8 cellular contexts compared by ENCODE assay signal in the genomic region with DNA sequence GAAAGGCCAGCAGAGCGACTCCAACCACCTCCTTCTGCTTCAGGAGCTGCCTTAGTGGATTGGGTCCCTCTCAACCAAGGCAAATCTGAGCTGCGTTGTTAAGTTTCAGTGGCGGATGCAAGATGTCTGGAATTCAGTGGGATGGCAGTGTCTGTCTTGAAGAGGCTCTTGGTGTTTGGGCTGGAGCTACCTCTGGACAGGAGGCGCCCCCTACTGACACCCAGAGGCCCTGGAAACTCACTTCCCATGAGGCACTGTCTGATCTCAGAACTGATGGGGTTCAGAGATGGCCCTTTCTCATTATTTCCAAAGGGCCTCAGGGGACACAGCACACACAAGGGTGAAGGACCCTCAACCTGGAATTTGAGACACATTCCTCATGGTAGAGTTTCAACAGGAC. TPM values are rescaled to one million over a fixed set of nuclear protein-coding genes. Genes with fewer than 3 reads are reported as not detected.
DNase-seq lines count a peak whose midpoint lies in the region; ATAC-seq and TF ChIP-seq lines count a peak whose summit lies in the region.

No MANE protein-coding gene starts in this region.

- no peaks in the 10 kb centered on the region for H3F3A ChIP-seq in GM23248 (ENCODE audit: insufficient read depth)

- no TSS peak for BruUV-seq in OCI-LY7 (replicated peaks; lab: Mats Ljungman, UMichigan)

- H3K27ac ChIP-seq in GM23248 (no peak overlapping the region), OCI-LY7 (ENCODE audit: low read depth, low read length, poor library complexity, severe bottlenecking) (no peak overlapping the region), foreskin keratinocyte (no peak overlapping the region), thyroid gland (no peak overlapping the region)

- H3K79me2 ChIP-seq in GM23248 (ENCODE audit: insufficient read depth) (no peaks in the 10 kb centered on the region), OCI-LY7 (ENCODE audit: insufficient read depth, low read depth, low read length) (no peaks in the 10 kb centered on the region)

- TF ChIP-seq CTCF in AG09319 (IDR thresholded peaks at IDR 0.05; ENCODE audit: low read depth, low read length) = peak; percentile 71
- TF ChIP-seq CTCF in OCI-LY7 (conservative IDR thresholded peaks at IDR 0.05; ENCODE audit: low read length) = peak; percentile 82
- TF ChIP-seq CTCF in foreskin keratinocyte (conservative IDR thresholded peaks at IDR 0.05) = peak; percentile 88
- TF ChIP-seq CTCF in osteocyte (IDR thresholded peaks at IDR 0.05) = peak; percentile 66
- peak in 5 of 6 experiments; percentile 22 to 57 (median 51) for TF ChIP-seq CTCF in thyroid gland (IDR thresholded peaks at IDR 0.05)

- in situ Hi-C loops in GM23248 (cut with MboI) = no loop called here

- no peak overlapping the region for H3K4me2 ChIP-seq in GM23248 (ENCODE audit: unreplicated experiment)
- H3K4me2 ChIP-seq in OCI-LY7 (ENCODE audit: low read length) = no peak overlapping the region

- peaks cover 3% of the 10 kb centered on the region for H3K27me3 Mint-ChIP-seq in osteocyte (ENCODE audit: unreplicated experiment)

- H3K27ac Mint-ChIP-seq in osteocyte (ENCODE audit: unreplicated experiment) = no peak overlapping the region

- H3K9me2 ChIP-seq in GM23248 (ENCODE audit: insufficient read depth) (no peaks in the 10 kb centered on the region), OCI-LY7 (ENCODE audit: insufficient read depth, low read length) (no peaks in the 10 kb centered on the region)

- no peak overlapping the region for H3K4me3 Mint-ChIP-seq in osteocyte (ENCODE audit: unreplicated experiment)

- no peak for TF ChIP-seq POLR2A in thyroid gland (IDR thresholded peaks at IDR 0.05)

- peak; percentile 77 for ATAC-seq in foreskin keratinocyte
- ATAC-seq in GM21825 (IDR thresholded peaks at IDR 0.05; ENCODE audit: unreplicated experiment) = no peak

- H3K4me1 Mint-ChIP-seq in osteocyte (ENCODE audit: unreplicated experiment) = no peaks in the 10 kb centered on the region

- DNase-seq in AG09319 (ENCODE audit: extremely low read depth, low read depth) (peak; percentile 10), GM23248 (peak; percentile 73), OCI-LY7 (ENCODE audit: low spot score) (peak; percentile 68), foreskin keratinocyte (peak in 1 of 2 donors; percentile 47), osteocyte (ENCODE audit: extremely low spot score, unreplicated experiment) (no peak), thyroid gland (peak; percentile 54 to 64)
- DNase-seq in activated T-cell treated with anti-CD3 and anti-CD28 coated beads, Interleukin-2, amount 50 U/mL, for 48 hours = peak; percentile 72 to 78

- H3K9ac ChIP-seq in GM23248 = no peak overlapping the region

- POLR2A ChIA-PET in OCI-LY7 (lab: Charles Lee) = interaction anchor here (0.6 to 1.0 kb wide), 2 partner anchors 35 to 280 kb away, joined by 3 to 7 read pairs; no protein-coding TSS in a partner anchor

- H3K9me3 ChIP-seq in GM23248 (ENCODE audit: low read depth) (no peaks in the 10 kb centered on the region), OCI-LY7 (ENCODE audit: low read length) (no peaks in the 10 kb centered on the region), thyroid gland (no peaks in the 10 kb centered on the region)

- intact Hi-C loops in OCI-LY7 (cut with micrococcal nuclease; ENCODE audit: unreplicated experiment) = loop anchor here (1.0 to 5.0 kb wide), 4 partner anchors 51 to 290 kb away; a partner anchor contains a TSS
- intact Hi-C loops in thyroid gland (cut with DNase I) = no loop called here

- H2AFZ ChIP-seq in GM23248 (peak overlapping the region; percentile 68; the same call in 1 of the 2 replicates), OCI-LY7 (ENCODE audit: low read length) (no peak overlapping the region)

- H3K4me3 ChIP-seq in GM23248 (no peak overlapping the region), OCI-LY7 (ENCODE audit: low read depth, low read length, poor library complexity, severe bottlenecking) (no peak overlapping the region), thyroid gland (replicated peaks in 1 of 3) (no peak overlapping the region)

- H3K36me3 ChIP-seq in GM23248 (ENCODE audit: low read depth) (no peaks in the 10 kb centered on the region), OCI-LY7 (ENCODE audit: insufficient read depth, low read length) (no peaks in the 10 kb centered on the region), thyroid gland (no peaks in the 10 kb centered on the region)

- 45 to 54% methylated on average over 4 of the region's 4 CpGs for WGBS in GM23248 (ENCODE audit: low coverage in 1 of 2, low lambda C conversion rate in 2 of 2, missing lambda C conversion rate in 2 of 2), 2 experiments
- 37 to 64% methylated on average over 3 to 4 of the region's 4 CpGs for WGBS in thyroid gland, 2 donors

- H3K4me1 ChIP-seq in GM23248 (ENCODE audit: insufficient read depth) (no peaks in the 10 kb centered on the region), OCI-LY7 (ENCODE audit: insufficient read depth, low read length, poor library complexity, severe bottlenecking) (no peaks in the 10 kb centered on the region), foreskin keratinocyte (no peaks in the 10 kb centered on the region), thyroid gland (peaks cover 0 to 11% of the 10 kb centered on the region in 2 donors)

- H3K27me3 ChIP-seq in GM23248 (replicated peaks; ENCODE audit: insufficient read depth) (no peaks in the 10 kb centered on the region), foreskin keratinocyte (no peaks in the 10 kb centered on the region), thyroid gland (no peaks in the 10 kb centered on the region)

- no peaks in the 10 kb centered on the region for H3K9me3 Mint-ChIP-seq in osteocyte (ENCODE audit: unreplicated experiment)

- CTCF ChIA-PET in OCI-LY7 (lab: Charles Lee; ENCODE audit: unreplicated experiment) = interaction anchor here (0.8 kb wide), 1 partner anchor 224 kb away, joined by 3 read pairs; a partner anchor contains a TSS

- H4K20me1 ChIP-seq in GM23248 (ENCODE audit: insufficient read depth) = no peaks in the 10 kb centered on the region
- H4K20me1 ChIP-seq in OCI-LY7 (ENCODE audit: insufficient read depth, low read length) = no peaks in the 10 kb centered on the region

- H3K36me3 Mint-ChIP-seq in osteocyte (ENCODE audit: unreplicated experiment) = no peaks in the 10 kb centered on the region

RNA-seq across cellular contexts. Expression of a gene that starts 6.0 kb away (rescaled TPM):
- total RNA-seq in GM23248 (2014; rRNA removed; shearing (Covaris generic)) = not detected in 2 replicates
- polyA plus RNA-seq in GM23248 (2016; fragmentation: Nextera tagmentation; extraction: Ambion mirVana) (not detected in 2 replicates), foreskin keratinocyte (not detected in 2 replicates)
- total RNA-seq in OCI-LY7 (2014; rRNA removed; shearing (Covaris generic)) = not detected in 2 replicates
- total RNA-seq in OCI-LY7 (2022) (not detected in 2 replicates), foreskin keratinocyte (not detected in 2 replicates), osteocyte (not detected in 2 replicates), thyroid gland (not detected)
